Comparison of ENCODE assay signal across 13 cellular contexts in the genomic region with DNA sequence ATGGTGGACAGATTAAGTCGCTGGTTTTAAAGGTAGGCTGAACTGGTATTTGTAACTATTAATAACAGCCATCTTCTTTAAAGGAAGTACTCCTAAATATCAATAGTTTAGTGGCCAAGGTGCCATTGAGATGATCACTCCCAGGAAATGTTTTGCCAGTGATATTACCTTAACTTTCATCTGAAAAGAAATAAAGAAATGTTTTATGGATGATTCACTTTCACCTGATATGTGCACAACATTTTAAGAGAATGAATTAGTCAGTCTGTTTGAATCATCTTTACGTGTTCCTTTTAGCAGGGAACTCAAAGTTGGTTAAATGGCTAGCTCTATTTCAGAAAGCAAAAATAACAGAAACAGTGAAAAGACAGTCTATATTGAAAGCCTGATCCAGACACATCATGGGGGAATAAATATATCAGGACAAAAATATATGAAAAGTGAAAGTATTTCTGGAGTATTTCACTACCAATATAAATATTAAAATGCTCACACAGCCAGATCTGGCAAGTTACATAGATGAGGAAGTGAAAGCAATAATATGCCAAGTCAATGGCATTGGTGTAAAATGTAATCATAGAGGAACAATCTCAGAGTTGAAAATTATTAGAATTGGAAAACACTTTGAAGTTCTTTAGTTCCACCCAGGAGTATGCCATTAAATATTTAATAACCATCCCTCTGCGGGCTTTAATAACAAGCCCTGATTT. TPM values are rescaled to one million over a fixed set of nuclear protein-coding genes. Genes with fewer than 3 reads are reported as not detected.
DNase-seq lines count a peak whose midpoint lies in the region; ATAC-seq and TF ChIP-seq lines count a peak whose summit lies in the region.
"Had no signal": no experiment of that assay in that cellular context is flagged by ENCODE, and none has a peak within 500 bp of the region (broad histone marks: within the 10 kb centered on the region; RNA-seq: fewer than 3 reads in every experiment).

No MANE protein-coding gene starts in this region.

- TF ChIP-seq POLR2A in NB4 (IDR thresholded peaks at IDR 0.05; ENCODE audit: extremely low read depth, insufficient read length) (no peak), gastrocnemius medialis (IDR thresholded peaks at IDR 0.05) (no peak)

- TF ChIP-seq CTCF in NB4 (IDR thresholded peaks at IDR 0.05; ENCODE audit: low read depth, low read length) = no peak
- no peak for TF ChIP-seq CTCF in choroid plexus epithelial cell (conservative IDR thresholded peaks at IDR 0.05; ENCODE audit: low read depth, low read length)
- no peak for TF ChIP-seq CTCF in gastrocnemius medialis (IDR thresholded peaks at IDR 0.05 in 4 of 5, conservative IDR thresholded peaks at IDR 0.05 in 1 of 5)
- no peak for TF ChIP-seq CTCF in GM13977 (IDR thresholded peaks at IDR 0.05; ENCODE audit: extremely low read depth, insufficient read depth, missing control alignments)

- in situ Hi-C loops in gastrocnemius medialis (cut with MboI; ENCODE audit: low sequenced_read_pairs in 4 of 4) = no loop called here
- in situ Hi-C loops in GM13977 (cut with MboI; ENCODE audit: low pct_unique_long_range_greater_than_20kb, low sequenced_read_pairs, unreplicated experiment) = no loop called here

- DNase-seq in NB4 (ENCODE audit: low read depth) = peak; percentile 16
- DNase-seq in choroid plexus epithelial cell (ENCODE audit: low read depth) = peak; percentile 48
- DNase-seq in gastrocnemius medialis = no peak
- no peak for DNase-seq in left lobe of liver (ENCODE audit: low spot score)
- no peak for DNase-seq in GM13977 (ENCODE audit: low spot score)
- DNase-seq in SHP77 (lab: John Stamatoyannopoulos, UW) = no peak
- no peak for DNase-seq in SKM-1 treated with dmso at 0.1 percent for 144 hours (lab: John Stamatoyannopoulos, UW; ENCODE audit: unreplicated experiment)
- DNase-seq: Caco-2, head of caudate nucleus, NCI-H1048, OCI-M1, WERI-Rb-1 had no signal

- no peak overlapping the region for H3K4me3 ChIP-seq in NB4 (ENCODE audit: low read depth, low read length)
- H3K4me3 ChIP-seq in choroid plexus epithelial cell (ENCODE audit: low read depth, low read length) = no peak overlapping the region
- no peak overlapping the region for H3K4me3 ChIP-seq in gastrocnemius medialis

- H3K27ac ChIP-seq in gastrocnemius medialis = peak overlapping the region; percentile 23 to 58 (median 47)
- H3K27ac ChIP-seq: WERI-Rb-1 had no signal

- H3K4me1 ChIP-seq in gastrocnemius medialis = peaks cover 58 to 65% of the 10 kb centered on the region in 2 donors

- H3K9me3 ChIP-seq in gastrocnemius medialis = no peaks in the 10 kb centered on the region
- H3K9me3 ChIP-seq: Caco-2 had no signal

- no peaks in the 10 kb centered on the region for H3K27me3 ChIP-seq in gastrocnemius medialis

- ATAC-seq in GM18520 (IDR thresholded peaks at IDR 0.05; ENCODE audit: unreplicated experiment) (peak; percentile 51), gastrocnemius medialis (no peak), left lobe of liver (no peak)

- intact Hi-C loops in gastrocnemius medialis (cut with DNase I; ENCODE audit: low total_unique reads) = no loop called here

- H3K36me3 ChIP-seq in gastrocnemius medialis = no peaks in the 10 kb centered on the region
- H3K36me3 ChIP-seq: WERI-Rb-1 had no signal

RNA-seq across cellular contexts. Expression of a gene that starts 20.8 kb away (rescaled TPM):
- total RNA-seq in gastrocnemius medialis = 10 to 100 TPM; 15.9 to 36.8 (median 28.7) TPM
- 32.2 TPM for total RNA-seq in left lobe of liver

Comparison
In these comparisons a context has a peak if more than half of its experiments do, and no peak if none do; other contexts are left out.
1. DNase-seq: peak in NB4 (single experiment) and choroid plexus epithelial cell (single experiment); none in gastrocnemius medialis (0 of 2), left lobe of liver (single experiment), GM13977 (single experiment), SHP77 (0 of 2) and SKM-1 treated with dmso at 0.1 percent for 144 hours (single experiment).